Comparison of ENCODE assay signal across 16 cellular contexts in genomic region chr2:7437716-7438648, GRCh38.
DNase-seq lines count a peak whose midpoint lies in the region; ATAC-seq lines count a peak whose summit lies in the region.
"Had no signal": no experiment of that assay in that cellular context is flagged by ENCODE, and none has a peak within 500 bp of the region (broad histone marks: within the 10 kb centered on the region; RNA-seq: fewer than 3 reads in every experiment).

No MANE protein-coding gene starts in this region.

- intact Hi-C loops in CD4-positive, alpha-beta memory T cell (cut with micrococcal nuclease), result loop anchor here (2.0 kb wide), 1 partner anchor 15 kb away; no protein-coding TSS in a partner anchor

- peak overlapping the region in 6 of 7 donors; percentile 23 to 79 (median 42) for H3K27ac Mint-ChIP-seq in CD4-positive, alpha-beta memory T cell
- H3K27ac Mint-ChIP-seq in T-cell, result peak overlapping the region; percentile 62 to 85
- H3K27ac Mint-ChIP-seq in effector memory CD8-positive, alpha-beta T cell, result peak overlapping the region; percentile 74 to 91
- H3K27ac Mint-ChIP-seq: IgD-negative memory B cell; stimulated activated naive B cell treated with anti-CD40 and anti-IgM and Interleukin-4, amounts not matched to agents 10 μg/mL and 1 μg/mL and 100 μg/mL, for 72 hours had no signal

- POLR2A ChIA-PET in CD4-positive, alpha-beta memory T cell (lab: Charles Lee; ENCODE audit: partially characterized antibody), result interaction anchor here (1.1 to 1.5 kb wide), 4 partner anchors 8 to 236 kb away, joined by 3 to 10 read pairs (median 4); no protein-coding TSS in a partner anchor
- POLR2A ChIA-PET in T-cell (lab: Charles Lee), result no interaction called here

- H3K4me3 Mint-ChIP-seq in CD4-positive, alpha-beta memory T cell, result peak overlapping the region in 7 of 8 donors; percentile 11 to 62 (median 21)
- peak overlapping the region in 2 of 3 donors; percentile 7 to 46 for H3K4me3 Mint-ChIP-seq in T-cell
- peak overlapping the region; percentile 59 for H3K4me3 Mint-ChIP-seq in effector memory CD8-positive, alpha-beta T cell
- H3K4me3 Mint-ChIP-seq: stimulated activated naive B cell treated with anti-CD40 and anti-IgM and Interleukin-4, amounts not matched to agents 10 μg/mL and 1 μg/mL and 100 μg/mL, for 72 hours had no signal

- peaks cover 0 to 13% (median 4%) of the 10 kb centered on the region in 8 donors for H3K9me3 Mint-ChIP-seq in CD4-positive, alpha-beta memory T cell
- H3K9me3 Mint-ChIP-seq in T-cell, result peaks cover 2 to 17% (median 7%) of the 10 kb centered on the region in 3 donors
- H3K9me3 Mint-ChIP-seq in effector memory CD8-positive, alpha-beta T cell, result peaks cover 0 to 3% of the 10 kb centered on the region in 2 donors

- H3K27me3 ChIP-seq in CD4-positive, alpha-beta memory T cell (ENCODE audit: insufficient read depth, low read length), result no peaks in the 10 kb centered on the region
- H3K27me3 ChIP-seq: BLaER1, breast epithelium, gastroesophageal sphincter had no signal

- no peaks in the 10 kb centered on the region for H3K9me3 ChIP-seq in CD4-positive, alpha-beta memory T cell (ENCODE audit: control insufficient read depth in 1 of 2, low read length in 2 of 2)
- H3K9me3 ChIP-seq: breast epithelium had no signal

- no peaks in the 10 kb centered on the region for H3K27me3 Mint-ChIP-seq in CD4-positive, alpha-beta memory T cell
- H3K27me3 Mint-ChIP-seq in T-cell, result no peaks in the 10 kb centered on the region
- H3K27me3 Mint-ChIP-seq in effector memory CD8-positive, alpha-beta T cell, result no peaks in the 10 kb centered on the region

- no peak for DNase-seq in CD4-positive, alpha-beta memory T cell
- no peak for DNase-seq in T-cell
- DNase-seq in effector memory CD8-positive, alpha-beta T cell, result no peak
- DNase-seq in caudate nucleus (lab: John Stamatoyannopoulos, UW), result no peak
- DNase-seq in NCI-H524 treated with DMSO at 0.1 percent for 48 hours (lab: John Stamatoyannopoulos, UW), result no peak
- DNase-seq in inferior parietal cortex (ENCODE audit: extremely low spot score), result no peak
- DNase-seq in ureter (ENCODE audit: low spot score), result no peak
- DNase-seq: GDM1; NCI-H510A treated with DMSO at 0.1 percent for 48 hours; stimulated activated naive B cell treated with anti-CD40 and anti-IgM and Interleukin-4, amounts not matched to agents 10 μg/mL and 1 μg/mL and 100 μg/mL, for 72 hours had no signal

- H3K4me3 ChIP-seq in CD4-positive, alpha-beta memory T cell (ENCODE audit: low read length in 2 of 2), result no peak overlapping the region
- H3K4me3 ChIP-seq: BLaER1, breast epithelium, gastroesophageal sphincter had no signal

- no peaks in the 10 kb centered on the region for H3K36me3 Mint-ChIP-seq in CD4-positive, alpha-beta memory T cell
- H3K36me3 Mint-ChIP-seq in T-cell, result peaks cover 4% of the 10 kb centered on the region
- peaks cover 5% of the 10 kb centered on the region for H3K36me3 Mint-ChIP-seq in effector memory CD8-positive, alpha-beta T cell (ENCODE audit: insufficient read depth)
- H3K36me3 Mint-ChIP-seq: stimulated activated naive B cell treated with anti-CD40 and anti-IgM and Interleukin-4, amounts not matched to agents 10 μg/mL and 1 μg/mL and 100 μg/mL, for 72 hours had no signal

- no peak overlapping the region for H3K27ac ChIP-seq in CD4-positive, alpha-beta memory T cell (ENCODE audit: low read depth, low read length)
- H3K27ac ChIP-seq in caudate nucleus (ENCODE audit: low read depth, low read length), result no peak overlapping the region
- H3K27ac ChIP-seq: BLaER1, breast epithelium, gastroesophageal sphincter, parathyroid adenoma had no signal

- ATAC-seq in GM19351 (IDR thresholded peaks at IDR 0.05; ENCODE audit: unreplicated experiment), result peak; percentile 60
- ATAC-seq in T-cell (replicated peaks in 1 of 4), result peak in 1 of 4 experiments; percentile 29
- ATAC-seq in effector memory CD8-positive, alpha-beta T cell (replicated peaks), result peak; percentile 23
- ATAC-seq: gastroesophageal sphincter; stimulated activated naive B cell treated with anti-CD40 and anti-IgM and Interleukin-4, amounts not matched to agents 10 μg/mL and 1 μg/mL and 100 μg/mL, for 72 hours had no signal

- H3K4me1 Mint-ChIP-seq in CD4-positive, alpha-beta memory T cell, result peaks cover 16 to 42% (median 31%) of the 10 kb centered on the region in 4 donors
- H3K4me1 Mint-ChIP-seq in T-cell, result peaks cover 38 to 66% (median 56%) of the 10 kb centered on the region in 3 donors
- H3K4me1 Mint-ChIP-seq in effector memory CD8-positive, alpha-beta T cell (ENCODE audit: low read depth in 2 of 2), result peaks cover 41 to 68% of the 10 kb centered on the region in 2 donors
- H3K4me1 Mint-ChIP-seq: IgD-negative memory B cell had no signal

- peaks cover 30% of the 10 kb centered on the region for H3K4me1 ChIP-seq in CD4-positive, alpha-beta memory T cell (ENCODE audit: insufficient read depth, low read length)
- H3K4me1 ChIP-seq: BLaER1, breast epithelium, parathyroid adenoma had no signal

- CTCF ChIA-PET in CD4-positive, alpha-beta memory T cell (lab: Charles Lee; ENCODE audit: partially characterized antibody), result interaction anchor here (2.2 to 3.4 kb wide), 2 partner anchors 10 to 11 kb away, joined by 11 to 15 read pairs; no protein-coding TSS in a partner anchor
- CTCF ChIA-PET in T-cell (lab: Charles Lee), result interaction anchor here in 1 of 2 donors (1.4 kb wide), 1 partner anchor 10 kb away, joined by 5 read pairs; no protein-coding TSS in a partner anchor

- H3K36me3 ChIP-seq in CD4-positive, alpha-beta memory T cell (ENCODE audit: insufficient read depth, low read length), result no peaks in the 10 kb centered on the region
- H3K36me3 ChIP-seq: BLaER1, breast epithelium, gastroesophageal sphincter had no signal
